16 cellular contexts compared by ENCODE assay signal in genomic region chr1:29685387-29685786, GRCh38.
DNase-seq lines count a peak whose midpoint lies in the region; ATAC-seq and TF ChIP-seq lines count a peak whose summit lies in the region.
"Had no signal": no experiment of that assay in that cellular context is flagged by ENCODE, and none has a peak within 500 bp of the region (broad histone marks: within the 10 kb centered on the region; RNA-seq: fewer than 3 reads in every experiment).

No MANE protein-coding gene starts in this region.

- H3K4me1 Mint-ChIP-seq in osteocyte (ENCODE audit: unreplicated experiment): peaks cover 14% of the 10 kb centered on the region

- H4K20me1 ChIP-seq in PC-3 (ENCODE audit: low read length): no peaks in the 10 kb centered on the region

- ATAC-seq in PC-3 (no peak), HG03039 (IDR thresholded peaks at IDR 0.05; ENCODE audit: unreplicated experiment) (no peak)
- ATAC-seq: CD8-positive, alpha-beta T cell had no signal

- H3F3A ChIP-seq in PC-3 (ENCODE audit: low read length, unreplicated experiment): no peaks in the 10 kb centered on the region

- TF ChIP-seq CTCF in osteocyte (IDR thresholded peaks at IDR 0.05): no peak
- TF ChIP-seq CTCF in PC-3 (conservative IDR thresholded peaks at IDR 0.05; ENCODE audit: low read depth, low read length): no peak

- POLR2A ChIA-PET in PC-3 (lab: Charles Lee; ENCODE audit: unreplicated experiment): no interaction called here

- no peaks in the 10 kb centered on the region for H3K9me3 ChIP-seq in PC-3 (ENCODE audit: low read length)

- no peak overlapping the region for H3K4me2 ChIP-seq in PC-3 (ENCODE audit: low read length)

- no peak overlapping the region for H2AFZ ChIP-seq in PC-3 (ENCODE audit: low read length)

- no peak overlapping the region for H3K4me3 ChIP-seq in PC-3 (ENCODE audit: low read length)

- CTCF ChIA-PET in PC-3 (lab: Charles Lee): no interaction called here

- no peak overlapping the region for H3K27ac Mint-ChIP-seq in osteocyte (ENCODE audit: unreplicated experiment)
- H3K27ac Mint-ChIP-seq: CD8-positive, alpha-beta T cell had no signal

- H3K9ac ChIP-seq in PC-3 (ENCODE audit: low read length): no peak overlapping the region

- peaks cover 4% of the 10 kb centered on the region for H3K27me3 Mint-ChIP-seq in osteocyte (ENCODE audit: unreplicated experiment)

- H3K27me3 ChIP-seq in PC-3 (ENCODE audit: low read length): no peaks in the 10 kb centered on the region

- H3K9me2 ChIP-seq in PC-3 (replicated peaks; ENCODE audit: low read length): no peaks in the 10 kb centered on the region

- H3K9me3 Mint-ChIP-seq in osteocyte (ENCODE audit: unreplicated experiment): no peaks in the 10 kb centered on the region
- H3K9me3 Mint-ChIP-seq: CD8-positive, alpha-beta T cell had no signal

- H3K36me3 ChIP-seq in PC-3 (ENCODE audit: low read depth, low read length): no peaks in the 10 kb centered on the region

- H3K27ac ChIP-seq in caudate nucleus (ENCODE audit: low read depth, low read length) (peak overlapping the region; percentile 2), PC-3 (ENCODE audit: low read length) (no peak overlapping the region)
- H3K27ac ChIP-seq: 22Rv1 had no signal

- no peak overlapping the region for H3K4me3 Mint-ChIP-seq in osteocyte (ENCODE audit: unreplicated experiment)
- H3K4me3 Mint-ChIP-seq: CD8-positive, alpha-beta T cell had no signal

- BruUV-seq in PC-3 (replicated peaks; lab: Mats Ljungman, UMichigan): no TSS peak

- peak; percentile 15 for DNase-seq in NCI-H2029 treated with DMSO at 0.1 percent for 48 hours (lab: John Stamatoyannopoulos, UW)
- no peak for DNase-seq in NCI-H2029 (lab: John Stamatoyannopoulos, UW)
- peak; percentile 21 for DNase-seq in ELR (ENCODE audit: low read depth)
- no peak for DNase-seq in caudate nucleus (lab: John Stamatoyannopoulos, UW)
- peak; percentile 46 for DNase-seq in osteocyte (ENCODE audit: extremely low spot score, unreplicated experiment)
- no peak for DNase-seq in DMS53 (lab: John Stamatoyannopoulos, UW)
- DNase-seq in PC-3: no peak
- DNase-seq: HCEC 1CT; NCI-H1436 treated with DMSO at 0.1 percent for 48 hours; NCI-H2107; NCI-H226; NCI-H526 treated with DMSO at 0.1 percent for 48 hours; NK-92 treated with Interleukin-12 subunit alpha and Interleukin-12 subunit beta, amount 100 ng/mL, for 24 hours had no signal

- H3K4me1 ChIP-seq in PC-3 (ENCODE audit: insufficient read depth, low read length): peaks cover 42% of the 10 kb centered on the region

- no peaks in the 10 kb centered on the region for H3K36me3 Mint-ChIP-seq in osteocyte (ENCODE audit: unreplicated experiment)
- H3K36me3 Mint-ChIP-seq: CD8-positive, alpha-beta T cell had no signal

- no peaks in the 10 kb centered on the region for H3K79me2 ChIP-seq in PC-3 (ENCODE audit: low read length)

- intact Hi-C loops in PC-3 (cut with micrococcal nuclease): no loop called here

Comparison
In these comparisons a context has a peak if more than half of its experiments do, and no peak if none do; other contexts are left out.
1. DNase-seq: peak in NCI-H2029 treated with DMSO at 0.1 percent for 48 hours (single experiment), ELR (single experiment) and osteocyte (single experiment); none in NCI-H2029 (single experiment), caudate nucleus (0 of 61), DMS53 (single experiment) and PC-3 (single experiment).